Comparison of ENCODE assay signal across 15 cellular contexts in the genomic region with DNA sequence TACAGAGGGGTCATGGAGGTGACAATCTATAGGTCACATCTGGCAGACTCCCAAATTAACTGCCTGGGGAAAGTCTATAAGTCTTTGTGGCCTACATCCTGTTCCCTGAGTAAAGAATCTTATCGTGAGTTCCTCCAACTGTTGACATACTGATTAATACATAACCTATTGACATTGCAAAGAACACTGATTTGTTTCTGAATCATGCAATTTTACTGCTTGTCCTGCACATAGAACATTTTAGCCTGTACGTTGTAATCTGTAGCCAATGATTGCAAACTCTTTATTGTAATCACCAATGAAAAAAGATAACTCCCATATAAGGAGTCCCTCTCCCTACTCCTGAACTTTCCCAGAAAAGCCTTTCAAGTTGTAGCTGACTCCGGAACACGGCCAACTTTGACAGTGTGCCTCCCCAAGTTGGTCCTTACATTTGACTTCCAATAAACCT. TPM values are rescaled to one million over a fixed set of nuclear protein-coding genes. Genes with fewer than 3 reads are reported as not detected.
A peak's percentile ranks its signal among the peaks of the same experiment; 100 is the strongest.
DNase-seq lines count a peak whose midpoint lies in the region; ATAC-seq and TF ChIP-seq lines count a peak whose summit lies in the region.
"Had no signal": no experiment of that assay in that cellular context is flagged by ENCODE, and none has a peak within 500 bp of the region (broad histone marks: within the 10 kb centered on the region; RNA-seq: fewer than 3 reads in every experiment).

No MANE protein-coding gene starts in this region.

- ATAC-seq in T-cell (replicated peaks in 1 of 4): no peak
- no peak for ATAC-seq in GM19035 (IDR thresholded peaks at IDR 0.05; ENCODE audit: unreplicated experiment)

- in situ Hi-C loops in GM13977 (cut with MboI; ENCODE audit: low pct_unique_long_range_greater_than_20kb, low sequenced_read_pairs, unreplicated experiment): no loop called here

- no peaks in the 10 kb centered on the region for H3K36me3 Mint-ChIP-seq in T-cell
- H3K36me3 Mint-ChIP-seq: mesothelial cell of epicardium had no signal

- CTCF ChIA-PET in T-cell (lab: Charles Lee): no interaction called here

- no peaks in the 10 kb centered on the region for H3K4me1 Mint-ChIP-seq in T-cell
- H3K4me1 Mint-ChIP-seq: activated CD4-positive, alpha-beta T cell treated with anti-CD3 and anti-CD28 coated beads, Interleukin-2, amount 10 ng/mL, durations not matched to agents 7 days and 5 days; mesothelial cell of epicardium had no signal

- no peak overlapping the region for H3K27ac Mint-ChIP-seq in T-cell
- H3K27ac Mint-ChIP-seq: activated CD4-positive, alpha-beta T cell treated with anti-CD3 and anti-CD28 coated beads, Interleukin-2, amount 10 ng/mL, durations not matched to agents 7 days and 5 days; mesothelial cell of epicardium; T-helper 1 cell treated with Interleukin-12 subunit alpha and Interleukin-12 subunit beta and Interleukin-4 antibody, amounts not matched to agents 30 μg/mL and 1 μg/mL, for 36 hours had no signal

- POLR2A ChIA-PET in T-cell (lab: Charles Lee): no interaction called here

- no peak overlapping the region for H3K4me3 Mint-ChIP-seq in T-cell
- H3K4me3 Mint-ChIP-seq: activated CD4-positive, alpha-beta T cell treated with anti-CD3 and anti-CD28 coated beads, Interleukin-2, amount 10 ng/mL, durations not matched to agents 7 days and 5 days; mesothelial cell of epicardium; T-helper 1 cell treated with Interleukin-12 subunit alpha and Interleukin-12 subunit beta and Interleukin-4 antibody, amounts not matched to agents 30 μg/mL and 1 μg/mL, for 36 hours had no signal

- TF ChIP-seq CTCF in GM13977 (IDR thresholded peaks at IDR 0.05; ENCODE audit: extremely low read depth, insufficient read depth, missing control alignments): no peak

- DNase-seq in EL (peak; percentile 27), amniotic epithelial cell (ENCODE audit: low read depth) (peak; percentile 4), glomerular visceral epithelial cell (ENCODE audit: extremely low spot score) (peak; percentile 42), renal cortical epithelial cell (ENCODE audit: low read depth) (peak; percentile 92), T-cell (no peak), foreskin melanocyte (no peak), GM13977 (ENCODE audit: low spot score) (no peak)
- DNase-seq: activated CD4-positive, alpha-beta T cell treated with anti-CD3 and anti-CD28 coated beads, Interleukin-2, amount 10 ng/mL, durations not matched to agents 7 days and 5 days; DND-41; NCI-H1436; NCI-H524 treated with DMSO at 0.1 percent for 48 hours; uterus had no signal

- peaks cover 10 to 12% of the 10 kb centered on the region in 2 donors for H3K27me3 Mint-ChIP-seq in T-cell

- H3K9me3 Mint-ChIP-seq in T-cell: peaks cover 0 to 5% (median 0%) of the 10 kb centered on the region in 3 donors
- H3K9me3 Mint-ChIP-seq: activated CD4-positive, alpha-beta T cell treated with anti-CD3 and anti-CD28 coated beads, Interleukin-2, amount 10 ng/mL, durations not matched to agents 7 days and 5 days; T-helper 1 cell treated with Interleukin-12 subunit alpha and Interleukin-12 subunit beta and Interleukin-4 antibody, amounts not matched to agents 30 μg/mL and 1 μg/mL, for 36 hours had no signal

RNA-seq across cellular contexts. Expression of a gene that starts 18.8 kb away (rescaled TPM):
- total RNA-seq in renal cortical epithelial cell (not detected in 2 replicates), T-cell (not detected)
- total RNA-seq: activated CD4-positive, alpha-beta T cell treated with anti-CD3 and anti-CD28 coated beads, Interleukin-2, amount 10 ng/mL, durations not matched to agents 7 days and 5 days; mesothelial cell of epicardium; uterus had no signal

Comparison
In these comparisons a context has a peak if more than half of its experiments do, and no peak if none do; other contexts are left out.
1. DNase-seq: peak in EL (single experiment), amniotic epithelial cell (single experiment), glomerular visceral epithelial cell (single experiment) and renal cortical epithelial cell (single experiment); none in T-cell (0 of 34), foreskin melanocyte (single experiment) and GM13977 (single experiment).